In genomic region chr21:24895885-24896734, GRCh38 we compare ENCODE assay signal across 8 cellular contexts.
DNase-seq lines count a peak whose midpoint lies in the region; ATAC-seq and TF ChIP-seq lines count a peak whose summit lies in the region.

No MANE protein-coding gene starts in this region.

- H3K27me3 ChIP-seq in WERI-Rb-1 (ENCODE audit: insufficient read depth, low read depth, severe bottlenecking) = no peaks in the 10 kb centered on the region
- no peaks in the 10 kb centered on the region for H3K27me3 ChIP-seq in naive thymus-derived CD4-positive, alpha-beta T cell (ENCODE audit: control insufficient read depth in 2 of 2, insufficient read depth in 2 of 2, low read length in 2 of 2)

- H3K4me1 Mint-ChIP-seq in T-helper 17 cell = no peaks in the 10 kb centered on the region
- no peaks in the 10 kb centered on the region for H3K4me1 Mint-ChIP-seq in naive thymus-derived CD4-positive, alpha-beta T cell

- in situ Hi-C loops in GM13976 (cut with MboI; ENCODE audit: low sequenced_read_pairs, unreplicated experiment) = loop anchor here (10.0 to 25.0 kb wide), 4 partner anchors 139 to 491 kb away; no protein-coding TSS in a partner anchor

- peaks cover 0 to 2% (median 0%) of the 10 kb centered on the region in 11 donors for H3K9me3 Mint-ChIP-seq in naive thymus-derived CD4-positive, alpha-beta T cell

- no peaks in the 10 kb centered on the region for H3K36me3 Mint-ChIP-seq in T-helper 17 cell (ENCODE audit: low read depth)
- no peaks in the 10 kb centered on the region for H3K36me3 Mint-ChIP-seq in naive thymus-derived CD4-positive, alpha-beta T cell

- no peak overlapping the region for H3K27ac Mint-ChIP-seq in T-helper 17 cell
- no peak overlapping the region for H3K27ac Mint-ChIP-seq in naive thymus-derived CD4-positive, alpha-beta T cell

- intact Hi-C loops in naive thymus-derived CD4-positive, alpha-beta T cell (cut with micrococcal nuclease) = no loop called here

- CTCF ChIA-PET in naive thymus-derived CD4-positive, alpha-beta T cell (lab: Charles Lee) = no interaction called here

- ATAC-seq in GM21786 (IDR thresholded peaks at IDR 0.05; ENCODE audit: unreplicated experiment) = peak; percentile 75
- no peak for ATAC-seq in T-helper 17 cell
- no peak for ATAC-seq in naive thymus-derived CD4-positive, alpha-beta T cell

- no peak overlapping the region for H3K4me3 Mint-ChIP-seq in T-helper 17 cell
- H3K4me3 Mint-ChIP-seq in naive thymus-derived CD4-positive, alpha-beta T cell = no peak overlapping the region

- TF ChIP-seq CTCF in GM13976 (IDR thresholded peaks at IDR 0.05; ENCODE audit: borderline replicate concordance, control extremely low read depth, extremely low read depth, insufficient read depth, missing control alignments) (peak; percentile 31), LNCaP clone FGC (IDR thresholded peaks at IDR 0.05; ENCODE audit: control insufficient read depth, extremely low read depth, insufficient read depth) (peak; percentile 56), WERI-Rb-1 (IDR thresholded peaks at IDR 0.05; ENCODE audit: low read depth, low read length) (peak; percentile 53)

- H3K4me3 ChIP-seq in LNCaP clone FGC (ENCODE audit: low read depth, low read length) (no peak overlapping the region), WERI-Rb-1 (ENCODE audit: low read depth, low read length) (no peak overlapping the region)
- no peak overlapping the region for H3K4me3 ChIP-seq in naive thymus-derived CD4-positive, alpha-beta T cell (ENCODE audit: low read length)

- H3K4me1 ChIP-seq in naive thymus-derived CD4-positive, alpha-beta T cell (ENCODE audit: control insufficient read depth in 2 of 2, insufficient read depth in 2 of 2, low read length in 2 of 2) = no peaks in the 10 kb centered on the region

- H3K27ac ChIP-seq in WERI-Rb-1 = no peak overlapping the region
- no peak overlapping the region for H3K27ac ChIP-seq in naive thymus-derived CD4-positive, alpha-beta T cell (ENCODE audit: low read depth, low read length)

- no peaks in the 10 kb centered on the region for H3K27me3 Mint-ChIP-seq in T-helper 17 cell
- H3K27me3 Mint-ChIP-seq in naive thymus-derived CD4-positive, alpha-beta T cell = no peaks in the 10 kb centered on the region

- POLR2A ChIA-PET in naive thymus-derived CD4-positive, alpha-beta T cell (lab: Charles Lee) = no interaction called here

- H3K36me3 ChIP-seq in WERI-Rb-1 = no peaks in the 10 kb centered on the region
- no peaks in the 10 kb centered on the region for H3K36me3 ChIP-seq in naive thymus-derived CD4-positive, alpha-beta T cell (ENCODE audit: control insufficient read depth in 2 of 3, insufficient read depth in 3 of 3, low read length in 3 of 3)

- H3K9me3 ChIP-seq in WERI-Rb-1 (ENCODE audit: severe bottlenecking) = no peaks in the 10 kb centered on the region
- H3K9me3 ChIP-seq in T-helper 17 cell (ENCODE audit: control insufficient read depth, low read length, poor library complexity, severe bottlenecking) = no peaks in the 10 kb centered on the region
- H3K9me3 ChIP-seq in naive thymus-derived CD4-positive, alpha-beta T cell (ENCODE audit: control insufficient read depth in 2 of 3, low read length in 3 of 3) = peaks cover 0 to 4% (median 0%) of the 10 kb centered on the region in 3 experiments

- no peak for DNase-seq in GM13976 (ENCODE audit: low spot score)
- peak; percentile 2 for DNase-seq in LNCaP clone FGC (ENCODE audit: low read depth)
- peak; percentile 32 for DNase-seq in WERI-Rb-1
- peak; percentile 3 for DNase-seq in non-pigmented ciliary epithelial cell (ENCODE audit: low read depth)
- DNase-seq in T-helper 17 cell = no peak
- DNase-seq in cerebellum (ENCODE audit: low spot score) = no peak
- DNase-seq in naive thymus-derived CD4-positive, alpha-beta T cell = no peak

Comparison
In these comparisons a context has a peak if more than half of its experiments do, and no peak if none do; other contexts are left out.
1. DNase-seq: peak in LNCaP clone FGC (single experiment), WERI-Rb-1 (single experiment) and non-pigmented ciliary epithelial cell (single experiment); none in GM13976 (single experiment), T-helper 17 cell (0 of 3), cerebellum (single experiment) and naive thymus-derived CD4-positive, alpha-beta T cell (0 of 9).
2. Peak in every context shown above with its lines, with median percentiles within 50 percentile points of each other: CTCF ChIP-seq.